ENCODE assay signal across 9 cellular contexts in genomic region chr3:179882322-179882721, GRCh38.
A peak's percentile ranks its signal among the peaks of the same experiment; 100 is the strongest.
DNase-seq lines count a peak whose midpoint lies in the region; ATAC-seq lines count a peak whose summit lies in the region.
"Had no signal": no experiment of that assay in that cellular context is flagged by ENCODE, and none has a peak within 500 bp of the region (broad histone marks: within the 10 kb centered on the region; RNA-seq: fewer than 3 reads in every experiment).

No MANE protein-coding gene starts in this region.

- H3K27ac ChIP-seq in HUES64 (ENCODE audit: low read depth, low read length) = peak overlapping the region; percentile 85; the same call in 1 of the 2 replicates
- H3K27ac ChIP-seq: brain microvascular endothelial cell had no signal

- H3K4me1 ChIP-seq in HUES64 (ENCODE audit: insufficient read depth, low read length) = peaks cover 41% of the 10 kb centered on the region

- H3K4me3 ChIP-seq in H7 (ENCODE audit: insufficient read depth, low read depth, low read length) (no peak overlapping the region), HUES64 (ENCODE audit: low read length) (no peak overlapping the region)

- DNase-seq in H7 (peak; percentile 43), kidney tubule cell (ENCODE audit: low spot score) (peak; percentile 41), A172 (ENCODE audit: low spot score) (no peak), NCI-H1436 treated with DMSO at 0.1 percent for 48 hours (lab: John Stamatoyannopoulos, UW) (no peak)
- DNase-seq in activated CD8-positive, alpha-beta memory T cell treated with anti-CD3 and anti-CD28 coated beads for 24 hours = no peak
- DNase-seq: brain microvascular endothelial cell had no signal

- H3K9me3 ChIP-seq in HUES64 (ENCODE audit: insufficient read depth, low read depth, low read length) = no peaks in the 10 kb centered on the region

- 4% methylated on average over 2 of the region's 2 CpGs for whole genome bisulfite sequencing in HUES64

- H3K9ac ChIP-seq in HUES64 (ENCODE audit: low read depth, low read length) = 0 out of 2 replicates have a peak overlapping the region, but pooled peaks have one; percentile 23

- H3K36me3 ChIP-seq in H7 (replicated peaks; ENCODE audit: control insufficient read depth, insufficient read depth, low read length) (no peaks in the 10 kb centered on the region), HUES64 (ENCODE audit: insufficient read depth, low read length) (no peaks in the 10 kb centered on the region)
- H3K36me3 ChIP-seq: brain microvascular endothelial cell had no signal

- ATAC-seq in GM19035 (IDR thresholded peaks at IDR 0.05; ENCODE audit: unreplicated experiment) = peak; percentile 74
- ATAC-seq: HCT116 had no signal

- H3K27me3 ChIP-seq in H7 (ENCODE audit: control insufficient read depth, insufficient read depth, low read length) (no peaks in the 10 kb centered on the region), HUES64 (ENCODE audit: insufficient read depth, low read length) (no peaks in the 10 kb centered on the region)
- H3K27me3 ChIP-seq: brain microvascular endothelial cell had no signal

Comparison
In these comparisons a context has a peak if more than half of its experiments do, and no peak if none do; other contexts are left out.
1. DNase-seq: peak in H7 (single experiment) and kidney tubule cell (single experiment); none in A172 (single experiment), NCI-H1436 treated with DMSO at 0.1 percent for 48 hours (single experiment) and activated CD8-positive, alpha-beta memory T cell treated with anti-CD3 and anti-CD28 coated beads for 24 hours (single experiment).